Comparison of ENCODE assay signal across 22 cellular contexts in genomic region chr9:27260789-27261516, GRCh38. TPM values are rescaled to one million over a fixed set of nuclear protein-coding genes. Genes with fewer than 3 reads are reported as not detected.
"Had no signal": no experiment of that assay in that cellular context is flagged by ENCODE, and none has a peak within 500 bp of the region (broad histone marks: within the 10 kb centered on the region; RNA-seq: fewer than 3 reads in every experiment).

No MANE protein-coding gene starts in this region.

- H3K9ac ChIP-seq: SK-N-SH had no signal

- ATAC-seq: Panc1 had no signal

- H3K27ac ChIP-seq: RWPE1 had no signal

- H3K9me3 ChIP-seq: SK-N-SH had no signal

- H3K9me2 ChIP-seq: SK-N-SH had no signal

- DNase-seq: KBM-7, MV-4-11, NCI-H1048, NCI-H1105, NCI-H1436 treated with DMSO at 0.1 percent for 48 hours, NCI-H1694, NCI-H187 treated with DMSO at 0.1 percent for 48 hours, NCI-H2029 treated with DMSO at 0.1 percent for 48 hours, NCI-H345, NCI-H524, NCI-H526 treated with DMSO at 0.1 percent for 48 hours, NCI-H748 treated with DMSO at 0.1 percent for 48 hours, SHP77, SK-N-SH, SW 1271 had no signal

- H3K4me2 ChIP-seq: SK-N-SH had no signal

RNA-seq across cellular contexts. Expression of gene EQTN, which starts 36.0 kb away (rescaled TPM):
- total RNA-seq: HT1080, LHCN-M2, MCF 10A, NCI-H460, SK-MEL-5 had no signal
- polyA plus RNA-seq: SK-N-SH had no signal
